Comparison of ENCODE assay signal across 1 cellular context in genomic region chr9:113591899-113592625, GRCh38.
TF ChIP-seq lines count a peak whose summit lies in the region.

No MANE protein-coding gene starts in this region.

TF ChIP-seq in liver, 16 proteins besides CTCF, POLR2A, EP300 and RAD21 (continued from another document):
- TF ChIP-seq REST (IDR thresholded peaks at IDR 0.05): no peak
